ENCODE assay signal across 21 cellular contexts in the genomic region with DNA sequence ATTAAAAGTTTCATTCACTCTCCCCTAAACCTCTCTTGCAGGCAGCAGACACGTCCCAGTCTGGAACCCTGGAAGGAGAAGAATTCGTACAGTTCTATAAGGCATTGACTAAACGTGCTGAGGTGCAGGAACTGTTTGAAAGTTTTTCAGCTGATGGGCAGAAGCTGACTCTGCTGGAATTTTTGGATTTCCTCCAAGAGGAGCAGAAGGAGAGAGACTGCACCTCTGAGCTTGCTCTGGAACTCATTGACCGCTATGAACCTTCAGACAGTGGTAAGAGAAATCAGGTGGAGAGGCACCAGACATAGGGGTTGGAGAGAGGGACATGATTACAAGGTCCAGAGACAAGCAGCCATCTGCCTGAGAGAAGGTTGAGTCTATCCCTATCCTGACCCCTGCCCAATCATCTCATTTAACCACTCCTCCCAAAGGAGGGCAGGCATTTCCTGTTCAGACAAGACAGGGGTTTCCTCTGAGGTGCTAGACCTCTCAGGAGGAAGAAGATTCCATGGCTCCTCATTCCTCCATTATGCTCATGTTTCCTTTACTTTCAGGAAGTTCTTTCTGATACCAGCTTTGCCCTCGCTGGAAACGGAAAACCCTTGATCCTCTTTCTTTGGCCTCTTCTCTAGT. TPM values are rescaled to one million over a fixed set of nuclear protein-coding genes. Genes with fewer than 3 reads are reported as not detected.
DNase-seq lines count a peak whose midpoint lies in the region; ATAC-seq, FAIRE-seq and TF ChIP-seq lines count a peak whose summit lies in the region.
"Had no signal": no experiment of that assay in that cellular context is flagged by ENCODE, and none has a peak within 500 bp of the region (broad histone marks: within the 10 kb centered on the region; RNA-seq: fewer than 3 reads in every experiment).

No MANE protein-coding gene starts in this region.

- H3K36me3 ChIP-seq in endothelial cell of umbilical vein (ENCODE audit: control insufficient read depth in 2 of 2, extremely low read depth in 1 of 2, insufficient read depth in 2 of 2, low read length in 2 of 2) (no peaks in the 10 kb centered on the region), psoas muscle (ENCODE audit: insufficient read depth in 1 of 2, low read depth in 1 of 2) (peaks cover 2 to 91% of the 10 kb centered on the region in 2 donors)
- H3K36me3 ChIP-seq: MG63, upper lobe of right lung had no signal

- intact Hi-C loops in endothelial cell of umbilical vein (cut with micrococcal nuclease) (loop anchor here (1.0 kb wide), 1 partner anchor 9 kb away; no protein-coding TSS in a partner anchor), psoas muscle (cut with DNase I) (no loop called here)

- FAIRE-seq in endothelial cell of umbilical vein (lab: Jason Lieb, UNC): no peak
- FAIRE-seq: G401.6 had no signal

- no TSS peak for BruUV-seq in endothelial cell of umbilical vein (replicated peaks; lab: Mats Ljungman, UMichigan)

- H4K20me1 ChIP-seq in endothelial cell of umbilical vein (replicated peaks; ENCODE audit: control insufficient read depth, extremely low read depth, insufficient read depth, low read length): no peaks in the 10 kb centered on the region

- TF ChIP-seq CTCF in endothelial cell of umbilical vein (IDR thresholded peaks at IDR 0.05; ENCODE audit: extremely low read depth in 1 of 2, insufficient read depth in 1 of 2, low read depth in 1 of 2, low read length in 2 of 2): no peak
- TF ChIP-seq CTCF in psoas muscle (IDR thresholded peaks at IDR 0.05): no peak

- CTCF ChIA-PET in endothelial cell of umbilical vein (lab: Charles Lee): interaction anchor here (1.0 to 1.7 kb wide), 2 partner anchors 9 to 15 kb away, joined by 4 to 6 read pairs; partner anchors contain the start of gene PLCD4

- H3K4me2 ChIP-seq in endothelial cell of umbilical vein (ENCODE audit: insufficient read depth, low read length): peak overlapping the region; percentile 12
- H3K4me2 ChIP-seq: PC-9 had no signal

- DNase-seq in DMS 273 (lab: John Stamatoyannopoulos, UW; ENCODE audit: unreplicated experiment) (peak; percentile 74), DMS 273 treated with DMSO at 0.1 percent for 48 hours (lab: John Stamatoyannopoulos, UW) (no peak), RPMI8226 (peak; percentile 47), endothelial cell of umbilical vein (ENCODE audit: low read depth, low spot score) (no peak), psoas muscle (no peak), NCI-H2196 (lab: John Stamatoyannopoulos, UW; ENCODE audit: unreplicated experiment) (no peak), NK-92 (lab: John Stamatoyannopoulos, UW; ENCODE audit: unreplicated experiment) (no peak)
- no peak for DNase-seq in stimulated activated naive CD4-positive, alpha-beta T cell (lab: John Stamatoyannopoulos, UW)
- DNase-seq: activated CD4-positive, alpha-beta memory T cell treated with anti-CD3 and anti-CD28 coated beads for 36 hours; activated naive CD8-positive, alpha-beta T cell treated with anti-CD3 and anti-CD28 coated beads for 36 hours; activated T-cell treated with anti-CD3 and anti-CD28 coated beads, Interleukin-2, amount 50 U/mL, for 72 hours; caudate nucleus; MG63; NCI-H2029; NCI-H524 treated with DMSO at 0.1 percent for 48 hours; PC-9; stimulated activated CD4-positive, alpha-beta T cell treated with anti-CD3 and anti-CD28 coated beads, Interleukin-12 subunit alpha, Interleukin-12 subunit beta, amount 100 ng/mL, for 4 hours; upper lobe of right lung had no signal

- ATAC-seq in psoas muscle: peak; percentile 34 to 56 (median 40)
- ATAC-seq: activated T-cell treated with anti-CD3 and anti-CD28 coated beads, Interleukin-2, amount 50 U/mL, for 72 hours; foreskin keratinocyte; upper lobe of right lung had no signal

- POLR2A ChIA-PET in endothelial cell of umbilical vein (lab: Charles Lee): interaction anchor here (0.7 kb wide), 1 partner anchor 9 kb away, joined by 3 read pairs; no protein-coding TSS in a partner anchor

- no peaks in the 10 kb centered on the region for H3K79me2 ChIP-seq in endothelial cell of umbilical vein (ENCODE audit: control insufficient read depth, insufficient read depth, low read length)

- peak overlapping the region; percentile 18 for H2AFZ ChIP-seq in endothelial cell of umbilical vein (ENCODE audit: low read depth, low read length)
- H2AFZ ChIP-seq: PC-9 had no signal

- no peaks in the 10 kb centered on the region for H3K9me1 ChIP-seq in endothelial cell of umbilical vein (replicated peaks; ENCODE audit: control insufficient read depth, extremely low read depth, insufficient read depth, low read length)

- dilution Hi-C loops in endothelial cell of umbilical vein (cut with MboI; ENCODE audit: extremely low pct_ligation_motif_present, low sequenced_read_pairs): no loop called here

- H3K9me3 ChIP-seq in endothelial cell of umbilical vein (replicated peaks; ENCODE audit: control insufficient read depth, insufficient read depth, low read length) (no peaks in the 10 kb centered on the region), psoas muscle (no peaks in the 10 kb centered on the region)
- H3K9me3 ChIP-seq: MG63, upper lobe of right lung had no signal

- 38 to 52% (median 40%) methylated on average over 6 of the region's 6 CpGs for whole genome bisulfite sequencing in psoas muscle, 3 donors

- H3K27me3 ChIP-seq in endothelial cell of umbilical vein (ENCODE audit: control insufficient read depth in 2 of 2, insufficient read depth in 2 of 2, low read length in 2 of 2) (no peaks in the 10 kb centered on the region), psoas muscle (ENCODE audit: insufficient read depth in 3 of 3, low read length in 2 of 3) (no peaks in the 10 kb centered on the region)
- H3K27me3 ChIP-seq: foreskin keratinocyte, MG63, upper lobe of right lung had no signal

- no peak for TF ChIP-seq POLR2A in endothelial cell of umbilical vein (IDR thresholded peaks at IDR 0.05; ENCODE audit: low read depth, low read length)

- H3K27ac ChIP-seq in endothelial cell of umbilical vein (ENCODE audit: insufficient read depth, low read depth, low read length) (no peak overlapping the region), psoas muscle (peak overlapping the region; percentile 42)
- H3K27ac ChIP-seq: 22Rv1, foreskin keratinocyte, PC-9, upper lobe of right lung had no signal

- no peak overlapping the region for H3K9ac ChIP-seq in endothelial cell of umbilical vein (replicated peaks; ENCODE audit: extremely low read depth, insufficient read depth, low read length)

- no peak overlapping the region for H3K4me3 ChIP-seq in endothelial cell of umbilical vein (replicated peaks in 1 of 3; ENCODE audit: insufficient read depth in 1 of 3, low read depth in 1 of 3, low read length in 3 of 3)
- no peak overlapping the region for H3K4me3 ChIP-seq in psoas muscle
- H3K4me3 ChIP-seq: MG63, PC-9, upper lobe of right lung had no signal

- peaks cover 15% of the 10 kb centered on the region for H3K4me1 ChIP-seq in endothelial cell of umbilical vein (ENCODE audit: control insufficient read depth, extremely low read depth, insufficient read depth, low read length)
- H3K4me1 ChIP-seq in psoas muscle: peaks cover 21% of the 10 kb centered on the region
- H3K4me1 ChIP-seq: upper lobe of right lung had no signal

RNA-seq across cellular contexts. Expression of gene PLCD4, which starts 15.0 kb away (rescaled TPM):
- 1.4 and 3.1 TPM in 2 replicates for total RNA-seq in endothelial cell of umbilical vein
- 2.2 and 2.3 TPM in 2 replicates for polyA plus RNA-seq in endothelial cell of umbilical vein
- 2.0 TPM in 2 replicates for polyA plus RNA-seq in endothelial cell of umbilical vein (2011; cell fraction: cytosol; rRNA removed)
- polyA plus RNA-seq in endothelial cell of umbilical vein (2011; cell fraction: nucleus; rRNA removed): 16.6 and 19.5 TPM in 2 replicates
- 4.6 and 5.1 TPM in 2 replicates for polyA plus RNA-seq in endothelial cell of umbilical vein (2012)
- polyA minus RNA-seq in endothelial cell of umbilical vein: 4.6 and 9.1 TPM in 2 replicates
- polyA minus RNA-seq in endothelial cell of umbilical vein (2011; cell fraction: cytosol; rRNA and poly(A)+ RNA removed): not detected
- polyA minus RNA-seq in endothelial cell of umbilical vein (2011; cell fraction: nucleus; rRNA and poly(A)+ RNA removed): 2.9 and 3.7 TPM in 2 replicates
- 10 to 100 TPM; 20.3 to 85.2 (median 43.0) TPM for total RNA-seq in psoas muscle
- 10 to 100 TPM in 2 of 3 donors, 1 to 10 TPM in 1; 1.4 to 39.7 (median 15.9) TPM for polyA plus RNA-seq in psoas muscle

RNA-seq across cellular contexts. Expression of gene ZNF142, which starts 36.7 kb away (rescaled TPM):
- 31.4 and 34.5 TPM in 2 replicates for total RNA-seq in endothelial cell of umbilical vein
- polyA plus RNA-seq in endothelial cell of umbilical vein: 14.5 and 16.0 TPM in 2 replicates
- polyA plus RNA-seq in endothelial cell of umbilical vein (2011; cell fraction: cytosol; rRNA removed): 9.3 and 11.0 TPM in 2 replicates
- polyA plus RNA-seq in endothelial cell of umbilical vein (2011; cell fraction: nucleus; rRNA removed): 33.9 and 39.9 TPM in 2 replicates
- 18.5 and 19.0 TPM in 2 replicates for polyA plus RNA-seq in endothelial cell of umbilical vein (2012)
- 20.6 and 24.7 TPM in 2 replicates for polyA minus RNA-seq in endothelial cell of umbilical vein
- polyA minus RNA-seq in endothelial cell of umbilical vein (2011; cell fraction: cytosol; rRNA and poly(A)+ RNA removed): 15.7 TPM
- 28.6 and 35.4 TPM in 2 replicates for polyA minus RNA-seq in endothelial cell of umbilical vein (2011; cell fraction: nucleus; rRNA and poly(A)+ RNA removed)
- 10 to 100 TPM; 12.0 to 33.5 (median 30.1) TPM for total RNA-seq in psoas muscle
- 10 to 100 TPM in 1 of 3 donors, 1 to 10 TPM in 2; 1.8 to 21.9 (median 6.9) TPM for polyA plus RNA-seq in psoas muscle

RNA-seq across cellular contexts. Expression of gene BCS1L, which starts 36.8 kb away (rescaled TPM):
- 43.0 and 57.4 TPM in 2 replicates for total RNA-seq in endothelial cell of umbilical vein
- 70.3 and 82.1 TPM in 2 replicates for polyA plus RNA-seq in endothelial cell of umbilical vein
- polyA plus RNA-seq in endothelial cell of umbilical vein (2011; cell fraction: cytosol; rRNA removed): 56.4 and 64.2 TPM in 2 replicates
- 182 and 228 TPM in 2 replicates for polyA plus RNA-seq in endothelial cell of umbilical vein (2011; cell fraction: nucleus; rRNA removed)
- polyA plus RNA-seq in endothelial cell of umbilical vein (2012): 55.9 and 58.7 TPM in 2 replicates
- 32.0 and 48.0 TPM in 2 replicates for polyA minus RNA-seq in endothelial cell of umbilical vein
- polyA minus RNA-seq in endothelial cell of umbilical vein (2011; cell fraction: cytosol; rRNA and poly(A)+ RNA removed): 18.0 TPM
- 19.5 and 25.9 TPM in 2 replicates for polyA minus RNA-seq in endothelial cell of umbilical vein (2011; cell fraction: nucleus; rRNA and poly(A)+ RNA removed)
- 10 to 100 TPM; 24.3 to 40.5 (median 26.8) TPM for total RNA-seq in psoas muscle
- 10 to 100 TPM; 13.1 to 50.1 (median 31.4) TPM for polyA plus RNA-seq in psoas muscle

RNA-seq across cellular contexts. Expression of gene RNF25, which starts 49.1 kb away (rescaled TPM):
- total RNA-seq in endothelial cell of umbilical vein (38.2 and 39.1 TPM in 2 replicates), psoas muscle (10 to 100 TPM; 14.5 to 30.3 (median 20.6) TPM)
- polyA plus RNA-seq in endothelial cell of umbilical vein (54.7 and 61.1 TPM in 2 replicates), psoas muscle (10 to 100 TPM; 22.6 to 32.0 (median 26.3) TPM)
- 67.3 and 69.1 TPM in 2 replicates for polyA plus RNA-seq in endothelial cell of umbilical vein (2011; cell fraction: cytosol; rRNA removed)
- 54.8 and 60.0 TPM in 2 replicates for polyA plus RNA-seq in endothelial cell of umbilical vein (2011; cell fraction: nucleus; rRNA removed)
- polyA plus RNA-seq in endothelial cell of umbilical vein (2012): 33.9 and 41.6 TPM in 2 replicates
- 67.1 and 82.5 TPM in 2 replicates for polyA minus RNA-seq in endothelial cell of umbilical vein
- polyA minus RNA-seq in endothelial cell of umbilical vein (2011; cell fraction: cytosol; rRNA and poly(A)+ RNA removed): 15.6 TPM
- 11.4 and 17.1 TPM in 2 replicates for polyA minus RNA-seq in endothelial cell of umbilical vein (2011; cell fraction: nucleus; rRNA and poly(A)+ RNA removed)

RNA-seq across cellular contexts. Expression of gene STK36, which starts 49.2 kb away (rescaled TPM):
- total RNA-seq in endothelial cell of umbilical vein (34.9 and 40.9 TPM in 2 replicates), psoas muscle (10 to 100 TPM in 1 of 4 donors, 1 to 10 TPM in 3; 3.7 to 11.3 (median 7.4) TPM)
- polyA plus RNA-seq in endothelial cell of umbilical vein (65.2 and 67.4 TPM in 2 replicates), psoas muscle (1 to 10 TPM; 4.6 to 8.7 (median 6.1) TPM)
- 12.7 and 17.1 TPM in 2 replicates for polyA plus RNA-seq in endothelial cell of umbilical vein (2011; cell fraction: cytosol; rRNA removed)
- 393 and 442 TPM in 2 replicates for polyA plus RNA-seq in endothelial cell of umbilical vein (2011; cell fraction: nucleus; rRNA removed)
- polyA plus RNA-seq in endothelial cell of umbilical vein (2012): 22.6 and 43.0 TPM in 2 replicates
- 68.0 and 72.7 TPM in 2 replicates for polyA minus RNA-seq in endothelial cell of umbilical vein
- 6.5 TPM for polyA minus RNA-seq in endothelial cell of umbilical vein (2011; cell fraction: cytosol; rRNA and poly(A)+ RNA removed)
- polyA minus RNA-seq in endothelial cell of umbilical vein (2011; cell fraction: nucleus; rRNA and poly(A)+ RNA removed): 62.1 and 106 TPM in 2 replicates

Comparison
In these comparisons a context has a peak if more than half of its experiments do, and no peak if none do; other contexts are left out.
1. DNase-seq: peak in DMS 273 (single experiment) and RPMI8226 (single experiment); none in DMS 273 treated with DMSO at 0.1 percent for 48 hours (single experiment), endothelial cell of umbilical vein (single experiment), psoas muscle (0 of 2), stimulated activated naive CD4-positive, alpha-beta T cell (0 of 6), NCI-H2196 (single experiment) and NK-92 (single experiment).